Comparison of ENCODE assay signal across 1 cellular context in genomic region chr13:114154476-114154875, GRCh38.
TF ChIP-seq lines count a peak whose summit lies in the region.

No MANE protein-coding gene starts in this region.

TF ChIP-seq in GM12878, 131 proteins besides CTCF, POLR2A, EP300 and RAD21:
- no peak for TF ChIP-seq HDAC2 (IDR thresholded peaks at IDR 0.05)
- no peak for TF ChIP-seq TARDBP (IDR thresholded peaks at IDR 0.05; ENCODE audit: borderline replicate concordance)
- no peak for TF ChIP-seq NR2C2 (IDR thresholded peaks at IDR 0.05; ENCODE audit: borderline replicate concordance, control insufficient read depth, insufficient read length, low read depth)
- TF ChIP-seq ZNF24 (IDR thresholded peaks at IDR 0.05), result no peak
- TF ChIP-seq BCL3 (IDR thresholded peaks at IDR 0.05; ENCODE audit: borderline replicate concordance, insufficient read depth, low read depth, low read length, poor library complexity, severe bottlenecking), result no peak
- TF ChIP-seq NFIC (IDR thresholded peaks at IDR 0.05; ENCODE audit: low read depth, low read length), result no peak
- TF ChIP-seq SREBF2 (IDR thresholded peaks at IDR 0.05; ENCODE audit: low read length), result no peak
- TF ChIP-seq MTA3 (IDR thresholded peaks at IDR 0.05; ENCODE audit: borderline replicate concordance, low read length), result no peak
- TF ChIP-seq NFXL1 (IDR thresholded peaks at IDR 0.05; ENCODE audit: borderline replicate concordance), result no peak
- TF ChIP-seq ATF7 (IDR thresholded peaks at IDR 0.05; ENCODE audit: low read depth), result no peak
- TF ChIP-seq EED (IDR thresholded peaks at IDR 0.05; ENCODE audit: low read depth), result no peak
- TF ChIP-seq ZZZ3 (IDR thresholded peaks at IDR 0.05; ENCODE audit: control insufficient read depth, insufficient read length, low read depth), result no peak
- no peak for TF ChIP-seq CUX1 (IDR thresholded peaks at IDR 0.05; ENCODE audit: insufficient replicate concordance, low read depth, low read length)
- no peak for TF ChIP-seq NR2C1 (IDR thresholded peaks at IDR 0.05)
- TF ChIP-seq PML (IDR thresholded peaks at IDR 0.05; ENCODE audit: low read length), result no peak
- no peak for TF ChIP-seq ZNF217 (IDR thresholded peaks at IDR 0.05)
